Comparison of ENCODE assay signal across 1 cellular context in the genomic region with DNA sequence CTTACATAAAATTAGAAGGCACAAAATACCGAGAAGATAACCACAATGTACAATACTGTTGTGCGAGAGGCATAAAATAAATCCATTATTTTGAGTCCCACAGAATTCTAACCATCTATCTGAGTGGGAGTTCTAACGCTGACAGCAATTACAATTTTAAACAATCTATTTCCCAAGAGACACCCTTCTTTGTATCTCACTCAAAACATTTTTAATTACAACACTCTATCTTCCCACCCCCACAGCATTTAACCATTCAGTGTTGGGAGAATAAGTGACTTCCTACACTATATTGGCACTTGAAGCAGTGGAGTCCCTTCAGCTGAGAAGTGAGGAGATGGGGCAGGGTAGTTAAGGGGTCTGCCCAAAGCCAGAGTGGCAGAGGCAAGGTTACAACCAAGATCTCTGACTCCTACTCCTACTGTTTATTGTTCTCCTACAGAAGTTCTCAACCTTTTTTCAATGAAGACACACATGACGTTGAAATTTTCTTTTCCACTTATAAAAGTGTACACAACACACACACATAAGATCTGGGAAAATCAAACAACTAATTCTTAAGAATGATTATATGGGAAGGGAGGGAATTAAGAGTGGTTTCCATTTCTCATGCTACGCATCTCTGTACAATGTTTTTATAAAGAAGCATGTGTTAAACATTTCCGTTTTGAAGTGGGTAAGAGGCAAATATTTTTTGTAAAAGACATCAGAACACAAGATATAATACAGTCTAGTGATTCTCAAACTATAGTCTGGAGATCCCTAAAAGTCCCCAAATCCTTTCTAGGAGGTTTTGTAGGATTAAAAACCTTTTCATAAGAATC.
TF ChIP-seq lines count a peak whose summit lies in the region.

No MANE protein-coding gene starts in this region.

TF ChIP-seq in HEK293, 187 proteins besides CTCF, POLR2A, EP300 and RAD21 (continued from another document):
- TF ChIP-seq ZNF426 (tag by site-specific recombination; IDR thresholded peaks at IDR 0.05) = no peak
- no peak for TF ChIP-seq ZNF138 (tag by site-specific recombination; IDR thresholded peaks at IDR 0.05; ENCODE audit: borderline replicate concordance)
- TF ChIP-seq ZNF521 (tag by site-specific recombination; IDR thresholded peaks at IDR 0.05) = no peak
- TF ChIP-seq ZNF24 (tag by site-specific recombination; IDR thresholded peaks at IDR 0.05) = no peak
- TF ChIP-seq, protein P1, sequence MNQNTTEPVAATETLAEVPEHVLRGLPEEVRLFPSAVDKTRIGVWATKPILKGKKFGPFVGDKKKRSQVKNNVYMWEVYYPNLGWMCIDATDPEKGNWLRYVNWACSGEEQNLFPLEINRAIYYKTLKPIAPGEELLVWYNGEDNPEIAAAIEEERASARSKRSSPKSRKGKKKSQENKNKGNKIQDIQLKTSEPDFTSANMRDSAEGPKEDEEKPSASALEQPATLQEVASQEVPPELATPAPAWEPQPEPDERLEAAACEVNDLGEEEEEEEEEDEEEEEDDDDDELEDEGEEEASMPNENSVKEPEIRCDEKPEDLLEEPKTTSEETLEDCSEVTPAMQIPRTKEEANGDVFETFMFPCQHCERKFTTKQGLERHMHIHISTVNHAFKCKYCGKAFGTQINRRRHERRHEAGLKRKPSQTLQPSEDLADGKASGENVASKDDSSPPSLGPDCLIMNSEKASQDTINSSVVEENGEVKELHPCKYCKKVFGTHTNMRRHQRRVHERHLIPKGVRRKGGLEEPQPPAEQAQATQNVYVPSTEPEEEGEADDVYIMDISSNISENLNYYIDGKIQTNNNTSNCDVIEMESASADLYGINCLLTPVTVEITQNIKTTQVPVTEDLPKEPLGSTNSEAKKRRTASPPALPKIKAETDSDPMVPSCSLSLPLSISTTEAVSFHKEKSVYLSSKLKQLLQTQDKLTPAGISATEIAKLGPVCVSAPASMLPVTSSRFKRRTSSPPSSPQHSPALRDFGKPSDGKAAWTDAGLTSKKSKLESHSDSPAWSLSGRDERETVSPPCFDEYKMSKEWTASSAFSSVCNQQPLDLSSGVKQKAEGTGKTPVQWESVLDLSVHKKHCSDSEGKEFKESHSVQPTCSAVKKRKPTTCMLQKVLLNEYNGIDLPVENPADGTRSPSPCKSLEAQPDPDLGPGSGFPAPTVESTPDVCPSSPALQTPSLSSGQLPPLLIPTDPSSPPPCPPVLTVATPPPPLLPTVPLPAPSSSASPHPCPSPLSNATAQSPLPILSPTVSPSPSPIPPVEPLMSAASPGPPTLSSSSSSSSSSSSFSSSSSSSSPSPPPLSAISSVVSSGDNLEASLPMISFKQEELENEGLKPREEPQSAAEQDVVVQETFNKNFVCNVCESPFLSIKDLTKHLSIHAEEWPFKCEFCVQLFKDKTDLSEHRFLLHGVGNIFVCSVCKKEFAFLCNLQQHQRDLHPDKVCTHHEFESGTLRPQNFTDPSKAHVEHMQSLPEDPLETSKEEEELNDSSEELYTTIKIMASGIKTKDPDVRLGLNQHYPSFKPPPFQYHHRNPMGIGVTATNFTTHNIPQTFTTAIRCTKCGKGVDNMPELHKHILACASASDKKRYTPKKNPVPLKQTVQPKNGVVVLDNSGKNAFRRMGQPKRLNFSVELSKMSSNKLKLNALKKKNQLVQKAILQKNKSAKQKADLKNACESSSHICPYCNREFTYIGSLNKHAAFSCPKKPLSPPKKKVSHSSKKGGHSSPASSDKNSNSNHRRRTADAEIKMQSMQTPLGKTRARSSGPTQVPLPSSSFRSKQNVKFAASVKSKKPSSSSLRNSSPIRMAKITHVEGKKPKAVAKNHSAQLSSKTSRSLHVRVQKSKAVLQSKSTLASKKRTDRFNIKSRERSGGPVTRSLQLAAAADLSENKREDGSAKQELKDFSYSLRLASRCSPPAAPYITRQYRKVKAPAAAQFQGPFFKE (tag by site-specific recombination; IDR thresholded peaks at IDR 0.05; ENCODE audit: borderline replicate concordance) = no peak
- TF ChIP-seq OSR2 (tag by site-specific recombination; IDR thresholded peaks at IDR 0.05) = 0 out of 2 replicates have a peak, but pooled peaks have one; percentile 17
- TF ChIP-seq, protein P2, sequence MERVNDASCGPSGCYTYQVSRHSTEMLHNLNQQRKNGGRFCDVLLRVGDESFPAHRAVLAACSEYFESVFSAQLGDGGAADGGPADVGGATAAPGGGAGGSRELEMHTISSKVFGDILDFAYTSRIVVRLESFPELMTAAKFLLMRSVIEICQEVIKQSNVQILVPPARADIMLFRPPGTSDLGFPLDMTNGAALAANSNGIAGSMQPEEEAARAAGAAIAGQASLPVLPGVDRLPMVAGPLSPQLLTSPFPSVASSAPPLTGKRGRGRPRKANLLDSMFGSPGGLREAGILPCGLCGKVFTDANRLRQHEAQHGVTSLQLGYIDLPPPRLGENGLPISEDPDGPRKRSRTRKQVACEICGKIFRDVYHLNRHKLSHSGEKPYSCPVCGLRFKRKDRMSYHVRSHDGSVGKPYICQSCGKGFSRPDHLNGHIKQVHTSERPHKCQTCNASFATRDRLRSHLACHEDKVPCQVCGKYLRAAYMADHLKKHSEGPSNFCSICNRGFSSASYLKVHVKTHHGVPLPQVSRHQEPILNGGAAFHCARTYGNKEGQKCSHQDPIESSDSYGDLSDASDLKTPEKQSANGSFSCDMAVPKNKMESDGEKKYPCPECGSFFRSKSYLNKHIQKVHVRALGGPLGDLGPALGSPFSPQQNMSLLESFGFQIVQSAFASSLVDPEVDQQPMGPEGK (tag by site-specific recombination; IDR thresholded peaks at IDR 0.05) = no peak
- no peak for TF ChIP-seq ZNF529 (tag by site-specific recombination; IDR thresholded peaks at IDR 0.05; ENCODE audit: insufficient replicate concordance)
- peak; percentile 79 for TF ChIP-seq ZFHX2 (tag by site-specific recombination; conservative IDR thresholded peaks at IDR 0.05)
